Comparison of ENCODE assay signal across 9 cellular contexts in the genomic region with DNA sequence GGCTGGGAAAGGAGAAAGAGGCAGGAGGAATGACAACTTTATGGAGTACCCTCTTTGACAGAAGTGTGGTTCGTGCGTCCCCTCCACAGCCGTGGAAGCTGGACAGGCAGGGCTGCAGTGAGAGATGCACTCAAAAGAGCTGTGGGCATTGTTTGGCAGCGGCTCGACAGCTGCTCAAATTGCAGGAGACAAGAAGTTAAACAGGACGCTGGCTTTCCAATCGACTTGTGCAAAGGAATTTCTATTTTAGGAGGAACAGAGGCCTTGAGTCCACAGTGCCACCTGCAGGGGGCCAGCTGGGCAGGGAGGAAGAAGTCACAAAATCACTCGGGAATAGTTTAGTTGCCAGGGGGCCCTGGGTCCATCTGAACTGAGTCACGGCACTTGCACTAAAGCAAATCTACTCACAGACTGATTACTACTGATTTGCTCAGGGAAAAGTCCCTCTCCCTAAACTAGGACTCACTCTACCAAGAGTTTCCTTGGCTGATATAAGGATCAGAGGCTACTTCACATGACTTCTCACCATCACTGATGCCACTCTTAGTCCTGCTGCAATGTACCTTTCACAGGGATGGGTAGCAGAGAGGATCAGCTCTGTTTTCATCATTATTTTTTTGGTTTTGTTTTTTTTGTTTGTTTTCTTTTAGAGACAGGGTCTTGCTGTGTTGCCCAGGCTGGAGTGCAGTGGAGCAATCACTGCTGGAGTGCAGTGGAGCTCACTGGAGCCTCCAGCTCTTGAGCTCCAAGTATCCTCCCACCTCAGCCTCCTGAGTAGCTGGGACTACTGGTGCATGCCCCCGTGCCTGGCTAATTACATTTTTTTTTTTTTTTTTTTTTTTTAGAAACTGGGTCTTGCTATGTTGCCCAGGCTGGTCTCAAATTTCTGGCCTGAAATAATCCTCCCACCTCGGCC.
A peak's percentile ranks its signal among the peaks of the same experiment; 100 is the strongest.
DNase-seq lines count a peak whose midpoint lies in the region; ATAC-seq and TF ChIP-seq lines count a peak whose summit lies in the region.
"Had no signal": no experiment of that assay in that cellular context is flagged by ENCODE, and none has a peak within 500 bp of the region (broad histone marks: within the 10 kb centered on the region; RNA-seq: fewer than 3 reads in every experiment).

No MANE protein-coding gene starts in this region.

- intact Hi-C loops in ascending aorta (cut with DNase I) (loop anchor here (1.0 to 5.0 kb wide), 5 partner anchors 38 to 144 kb away; no protein-coding TSS in a partner anchor), tibial artery (cut with DNase I; ENCODE audit: low total_unique reads) (loop anchor here (10.0 kb wide), 2 partner anchors 124 to 224 kb away; a partner anchor contains a TSS), sciatic nerve (cut with DNase I) (loop anchor here (5.0 kb wide), 1 partner anchor 246 kb away; no protein-coding TSS in a partner anchor)

- TF ChIP-seq CTCF in ascending aorta (IDR thresholded peaks at IDR 0.05) (peak; percentile 65 to 84 (median 81)), tibial artery (IDR thresholded peaks at IDR 0.05) (peak; percentile 74 to 81)

- no peak for ATAC-seq in GM21737 (IDR thresholded peaks at IDR 0.05; ENCODE audit: unreplicated experiment)
- ATAC-seq in sciatic nerve = no peak

- H3K4me1 ChIP-seq in ascending aorta (peaks cover 9 to 16% of the 10 kb centered on the region in 2 donors), tibial artery (peaks cover 0 to 53% (median 18%) of the 10 kb centered on the region in 4 donors)

- peak; percentile 72 for DNase-seq in ACHN
- peak; percentile 57 for DNase-seq in HK-2 (ENCODE audit: unreplicated experiment)
- peak in 1 of 2 donors; percentile 91 for DNase-seq in ascending aorta (ENCODE audit: low spot score in 2 of 2)
- DNase-seq in iPS-NIHi7 (ENCODE audit: extremely low spot score) = peak; percentile 62
- peak; percentile 70 to 90 for DNase-seq in tibial artery
- DNase-seq in NCI-H2107 (lab: John Stamatoyannopoulos, UW) = no peak
- DNase-seq in sciatic nerve (ENCODE audit: low spot score) = no peak
- DNase-seq: activated naive CD8-positive, alpha-beta T cell treated with anti-CD3 and anti-CD28 coated beads, Interleukin-2, amount 10 ng/mL, durations not matched to agents 7 days and 5 days had no signal

- H3K27me3 ChIP-seq in ascending aorta (no peaks in the 10 kb centered on the region), tibial artery (no peaks in the 10 kb centered on the region)

- H3K36me3 ChIP-seq in ascending aorta (no peaks in the 10 kb centered on the region), tibial artery (no peaks in the 10 kb centered on the region)

- in situ Hi-C loops in ACHN (cut with HindIII; ENCODE audit: low pct_ligation_motif_present, low pct_unique_long_range_greater_than_20kb, low sequenced_read_pairs) = no loop called here

- peak overlapping the region in 1 of 2 donors; percentile 15 for H3K4me3 ChIP-seq in ascending aorta
- H3K4me3 ChIP-seq in tibial artery = no peak overlapping the region

- no peaks in the 10 kb centered on the region for H3K9me3 ChIP-seq in ascending aorta
- H3K9me3 ChIP-seq in tibial artery = no peaks in the 10 kb centered on the region

- peak overlapping the region; percentile 66 to 68 for H3K27ac ChIP-seq in ascending aorta
- peak overlapping the region; percentile 64 to 66 for H3K27ac ChIP-seq in tibial artery

Comparison
In these comparisons a context has a peak if more than half of its experiments do, and no peak if none do; other contexts are left out.
1. DNase-seq: peak in ACHN (single experiment), HK-2 (single experiment), iPS-NIHi7 (single experiment) and tibial artery (2 of 2); none in NCI-H2107 (single experiment) and sciatic nerve (single experiment).